Comparison of ENCODE assay signal across 1 cellular context in the genomic region with DNA sequence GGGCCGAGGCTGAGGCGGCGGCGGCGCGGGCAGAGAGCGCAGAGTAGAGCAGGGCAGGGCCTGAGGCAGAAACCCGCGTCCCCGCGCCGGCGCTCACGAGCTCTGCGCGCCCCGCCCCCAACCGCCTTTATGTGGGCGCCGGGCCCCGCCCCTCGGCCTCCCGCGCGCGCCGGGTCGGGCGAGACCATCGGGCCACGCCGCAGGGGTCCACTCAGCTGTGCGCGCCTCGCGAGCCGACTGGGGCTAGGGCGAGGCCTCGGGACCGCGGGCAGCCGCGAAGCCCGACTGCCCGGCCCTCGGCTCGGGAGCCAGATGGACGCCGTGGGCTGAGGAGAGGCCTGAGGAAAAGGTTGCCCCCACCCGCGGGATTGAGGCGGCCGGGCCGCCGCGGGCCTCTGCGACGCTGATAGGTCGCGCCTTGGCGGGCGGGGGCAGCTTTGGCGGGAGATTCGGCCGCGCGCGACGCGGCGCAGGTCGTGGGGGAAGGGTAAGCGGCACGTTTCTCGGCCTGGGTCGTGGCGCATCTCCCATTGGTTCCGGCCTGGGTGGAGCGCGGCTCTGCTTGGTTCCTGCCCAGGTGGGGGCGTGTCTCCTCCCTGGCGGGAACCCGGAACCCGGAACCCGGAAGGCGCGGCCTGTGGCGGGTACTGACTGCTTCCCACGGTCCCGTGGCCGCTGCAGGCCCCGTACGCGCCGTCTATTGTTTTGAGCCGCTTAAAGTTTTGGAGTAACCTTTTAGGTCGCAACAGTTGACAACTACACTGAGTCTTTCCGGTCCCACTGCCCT.
A peak's percentile ranks its signal among the peaks of the same experiment; 100 is the strongest.
TF ChIP-seq lines count a peak whose summit lies in the region.

A gene (minus strand): TSS at position 104 of the 787 bp plus-strand sequence. CDS start 131 bp downstream, outside the sequence.

TF ChIP-seq in K562, 482 proteins besides CTCF, POLR2A, EP300 and RAD21 (continued from another document and continues in another):
- TF ChIP-seq, protein P1, sequence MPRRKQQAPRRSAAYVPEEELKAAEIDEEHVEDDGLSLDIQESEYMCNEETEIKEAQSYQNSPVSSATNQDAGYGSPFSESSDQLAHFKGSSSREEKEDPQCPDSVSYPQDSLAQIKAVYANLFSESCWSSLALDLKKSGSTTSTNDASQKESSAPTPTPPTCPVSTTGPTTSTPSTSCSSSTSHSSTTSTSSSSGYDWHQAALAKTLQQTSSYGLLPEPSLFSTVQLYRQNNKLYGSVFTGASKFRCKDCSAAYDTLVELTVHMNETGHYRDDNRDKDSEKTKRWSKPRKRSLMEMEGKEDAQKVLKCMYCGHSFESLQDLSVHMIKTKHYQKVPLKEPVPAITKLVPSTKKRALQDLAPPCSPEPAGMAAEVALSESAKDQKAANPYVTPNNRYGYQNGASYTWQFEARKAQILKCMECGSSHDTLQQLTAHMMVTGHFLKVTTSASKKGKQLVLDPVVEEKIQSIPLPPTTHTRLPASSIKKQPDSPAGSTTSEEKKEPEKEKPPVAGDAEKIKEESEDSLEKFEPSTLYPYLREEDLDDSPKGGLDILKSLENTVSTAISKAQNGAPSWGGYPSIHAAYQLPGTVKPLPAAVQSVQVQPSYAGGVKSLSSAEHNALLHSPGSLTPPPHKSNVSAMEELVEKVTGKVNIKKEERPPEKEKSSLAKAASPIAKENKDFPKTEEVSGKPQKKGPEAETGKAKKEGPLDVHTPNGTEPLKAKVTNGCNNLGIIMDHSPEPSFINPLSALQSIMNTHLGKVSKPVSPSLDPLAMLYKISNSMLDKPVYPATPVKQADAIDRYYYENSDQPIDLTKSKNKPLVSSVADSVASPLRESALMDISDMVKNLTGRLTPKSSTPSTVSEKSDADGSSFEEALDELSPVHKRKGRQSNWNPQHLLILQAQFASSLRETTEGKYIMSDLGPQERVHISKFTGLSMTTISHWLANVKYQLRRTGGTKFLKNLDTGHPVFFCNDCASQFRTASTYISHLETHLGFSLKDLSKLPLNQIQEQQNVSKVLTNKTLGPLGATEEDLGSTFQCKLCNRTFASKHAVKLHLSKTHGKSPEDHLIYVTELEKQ (CRISPR knock-in tag; IDR thresholded peaks at IDR 0.05), result no peak
- TF ChIP-seq RFX7 (CRISPR knock-in tag; IDR thresholded peaks at IDR 0.05) (no peak), SMAD3 (CRISPR knock-in tag; conservative IDR thresholded peaks at IDR 0.05) (no peak), TBP (optimal IDR thresholded peaks at IDR 0.05; ENCODE audit: low read depth, low read length) (peak; percentile 97), RUNX1 (IDR thresholded peaks at IDR 0.05; ENCODE audit: low read depth) (no peak), ZNF146 (CRISPR knock-in tag; IDR thresholded peaks at IDR 0.05; ENCODE audit: unreplicated experiment) (no peak), TAF1 (IDR thresholded peaks at IDR 0.05; ENCODE audit: control insufficient read depth, extremely low read depth, insufficient read depth, low read length, severe bottlenecking) (peak; percentile 89), FOXJ2 (tag; IDR thresholded peaks at IDR 0.05) (no peak), ZNF24 (IDR thresholded peaks at IDR 0.05) (peak; percentile 49; the same call in 1 of the 2 replicates), ZBTB1 (CRISPR knock-in tag; IDR thresholded peaks at IDR 0.05; ENCODE audit: borderline replicate concordance, low read depth) (peak; percentile 95; the same call in 1 of the 2 replicates), ILK (tag; IDR thresholded peaks at IDR 0.05; ENCODE audit: borderline replicate concordance, low read depth) (no peak), SAFB (IDR thresholded peaks at IDR 0.05; ENCODE audit: borderline replicate concordance, low read depth, low read length) (peak; percentile 92), POLR2H (tag; IDR thresholded peaks at IDR 0.05; ENCODE audit: low read depth) (peak; percentile 89), ZNF75A (CRISPR knock-in tag; IDR thresholded peaks at IDR 0.05) (no peak), GTF2F1 (IDR thresholded peaks at IDR 0.05; ENCODE audit: low read depth, low read length) (peak; percentile 22; the same call in 1 of the 2 replicates), GTF2E2 (tag; IDR thresholded peaks at IDR 0.05) (peak; percentile 80), RHOXF2B (CRISPR knock-in tag; conservative IDR thresholded peaks at IDR 0.05) (no peak), RAD51 (IDR thresholded peaks at IDR 0.05; ENCODE audit: borderline replicate concordance, low read depth) (no peak), SMAD1 (IDR thresholded peaks at IDR 0.05; ENCODE audit: low read depth, low read length, partially characterized antibody) (peak; percentile 36), PRPF4 (IDR thresholded peaks at IDR 0.05; ENCODE audit: insufficient read depth, low read depth, low read length, poor library complexity, severe bottlenecking) (peak; percentile 16), ZNF431 (CRISPR knock-in tag; IDR thresholded peaks at IDR 0.05) (no peak), FUS (optimal IDR thresholded peaks at IDR 0.05; ENCODE audit: low read depth, low read length) (peak; percentile 74), KDM2B (CRISPR knock-in tag; IDR thresholded peaks at IDR 0.05) (no peak), HEY1 (CRISPR knock-in tag; IDR thresholded peaks at IDR 0.05; ENCODE audit: borderline replicate concordance) (no peak), HNRNPL (IDR thresholded peaks at IDR 0.05; ENCODE audit: low read depth, low read length) (peak; percentile 81), EP400 (IDR thresholded peaks at IDR 0.05) (peak; percentile 98), SAP30 (IDR thresholded peaks at IDR 0.05; ENCODE audit: borderline replicate concordance, insufficient read depth, low read depth, low read length, poor library complexity, severe bottlenecking) (peak; percentile 96), DMBX1 (CRISPR knock-in tag; IDR thresholded peaks at IDR 0.05; ENCODE audit: borderline replicate concordance) (0 out of 2 replicates have a peak, but pooled peaks have one; percentile 50), E2F3 (CRISPR knock-in tag; IDR thresholded peaks at IDR 0.05) (peak; percentile 99), NCOA6 (IDR thresholded peaks at IDR 0.05) (peak; percentile 94), ARID2 (IDR thresholded peaks at IDR 0.05) (no peak)
- TF ChIP-seq, protein P2, sequence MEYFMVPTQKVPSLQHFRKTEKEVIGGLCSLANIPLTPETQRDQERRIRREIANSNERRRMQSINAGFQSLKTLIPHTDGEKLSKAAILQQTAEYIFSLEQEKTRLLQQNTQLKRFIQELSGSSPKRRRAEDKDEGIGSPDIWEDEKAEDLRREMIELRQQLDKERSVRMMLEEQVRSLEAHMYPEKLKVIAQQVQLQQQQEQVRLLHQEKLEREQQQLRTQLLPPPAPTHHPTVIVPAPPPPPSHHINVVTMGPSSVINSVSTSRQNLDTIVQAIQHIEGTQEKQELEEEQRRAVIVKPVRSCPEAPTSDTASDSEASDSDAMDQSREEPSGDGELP (CRISPR knock-in tag; IDR thresholded peaks at IDR 0.05; ENCODE audit: borderline replicate concordance), result peak; percentile 92
- TF ChIP-seq, protein P3, sequence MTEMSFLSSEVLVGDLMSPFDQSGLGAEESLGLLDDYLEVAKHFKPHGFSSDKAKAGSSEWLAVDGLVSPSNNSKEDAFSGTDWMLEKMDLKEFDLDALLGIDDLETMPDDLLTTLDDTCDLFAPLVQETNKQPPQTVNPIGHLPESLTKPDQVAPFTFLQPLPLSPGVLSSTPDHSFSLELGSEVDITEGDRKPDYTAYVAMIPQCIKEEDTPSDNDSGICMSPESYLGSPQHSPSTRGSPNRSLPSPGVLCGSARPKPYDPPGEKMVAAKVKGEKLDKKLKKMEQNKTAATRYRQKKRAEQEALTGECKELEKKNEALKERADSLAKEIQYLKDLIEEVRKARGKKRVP (CRISPR knock-in tag; IDR thresholded peaks at IDR 0.05), result no peak
- TF ChIP-seq, protein P4, sequence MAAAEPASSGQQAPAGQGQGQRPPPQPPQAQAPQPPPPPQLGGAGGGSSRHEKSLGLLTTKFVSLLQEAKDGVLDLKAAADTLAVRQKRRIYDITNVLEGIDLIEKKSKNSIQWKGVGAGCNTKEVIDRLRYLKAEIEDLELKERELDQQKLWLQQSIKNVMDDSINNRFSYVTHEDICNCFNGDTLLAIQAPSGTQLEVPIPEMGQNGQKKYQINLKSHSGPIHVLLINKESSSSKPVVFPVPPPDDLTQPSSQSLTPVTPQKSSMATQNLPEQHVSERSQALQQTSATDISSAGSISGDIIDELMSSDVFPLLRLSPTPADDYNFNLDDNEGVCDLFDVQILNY (CRISPR knock-in tag; IDR thresholded peaks at IDR 0.05), result peak; percentile 96; the same call in 1 of the 2 replicates
- TF ChIP-seq, protein P5, sequence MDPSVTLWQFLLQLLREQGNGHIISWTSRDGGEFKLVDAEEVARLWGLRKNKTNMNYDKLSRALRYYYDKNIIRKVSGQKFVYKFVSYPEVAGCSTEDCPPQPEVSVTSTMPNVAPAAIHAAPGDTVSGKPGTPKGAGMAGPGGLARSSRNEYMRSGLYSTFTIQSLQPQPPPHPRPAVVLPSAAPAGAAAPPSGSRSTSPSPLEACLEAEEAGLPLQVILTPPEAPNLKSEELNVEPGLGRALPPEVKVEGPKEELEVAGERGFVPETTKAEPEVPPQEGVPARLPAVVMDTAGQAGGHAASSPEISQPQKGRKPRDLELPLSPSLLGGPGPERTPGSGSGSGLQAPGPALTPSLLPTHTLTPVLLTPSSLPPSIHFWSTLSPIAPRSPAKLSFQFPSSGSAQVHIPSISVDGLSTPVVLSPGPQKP (CRISPR knock-in tag; IDR thresholded peaks at IDR 0.05), result no peak
- TF ChIP-seq, protein P6, sequence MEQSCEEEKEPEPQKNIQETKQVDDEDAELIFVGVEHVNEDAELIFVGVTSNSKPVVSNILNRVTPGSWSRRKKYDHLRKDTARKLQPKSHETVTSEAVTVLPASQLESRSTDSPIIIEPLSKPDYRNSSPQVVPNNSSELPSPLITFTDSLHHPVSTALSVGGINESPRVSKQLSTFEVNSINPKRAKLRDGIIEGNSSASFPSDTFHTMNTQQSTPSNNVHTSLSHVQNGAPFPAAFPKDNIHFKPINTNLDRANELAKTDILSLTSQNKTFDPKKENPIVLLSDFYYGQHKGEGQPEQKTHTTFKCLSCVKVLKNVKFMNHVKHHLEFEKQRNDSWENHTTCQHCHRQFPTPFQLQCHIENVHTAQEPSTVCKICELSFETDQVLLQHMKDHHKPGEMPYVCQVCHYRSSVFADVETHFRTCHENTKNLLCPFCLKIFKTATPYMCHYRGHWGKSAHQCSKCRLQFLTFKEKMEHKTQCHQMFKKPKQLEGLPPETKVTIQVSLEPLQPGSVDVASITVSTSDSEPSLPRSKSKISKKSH (CRISPR knock-in tag; IDR thresholded peaks at IDR 0.05), result no peak
- TF ChIP-seq, protein P7, sequence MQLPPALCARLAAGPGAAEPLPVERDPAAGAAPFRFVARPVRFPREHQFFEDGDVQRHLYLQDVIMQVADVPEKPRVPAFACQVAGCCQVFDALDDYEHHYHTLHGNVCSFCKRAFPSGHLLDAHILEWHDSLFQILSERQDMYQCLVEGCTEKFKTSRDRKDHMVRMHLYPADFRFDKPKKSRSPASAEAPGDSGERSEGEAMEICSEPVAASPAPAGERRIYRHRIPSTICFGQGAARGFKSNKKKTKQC (CRISPR knock-in tag; IDR thresholded peaks at IDR 0.05), result peak; percentile 95
- TF ChIP-seq, protein P8, sequence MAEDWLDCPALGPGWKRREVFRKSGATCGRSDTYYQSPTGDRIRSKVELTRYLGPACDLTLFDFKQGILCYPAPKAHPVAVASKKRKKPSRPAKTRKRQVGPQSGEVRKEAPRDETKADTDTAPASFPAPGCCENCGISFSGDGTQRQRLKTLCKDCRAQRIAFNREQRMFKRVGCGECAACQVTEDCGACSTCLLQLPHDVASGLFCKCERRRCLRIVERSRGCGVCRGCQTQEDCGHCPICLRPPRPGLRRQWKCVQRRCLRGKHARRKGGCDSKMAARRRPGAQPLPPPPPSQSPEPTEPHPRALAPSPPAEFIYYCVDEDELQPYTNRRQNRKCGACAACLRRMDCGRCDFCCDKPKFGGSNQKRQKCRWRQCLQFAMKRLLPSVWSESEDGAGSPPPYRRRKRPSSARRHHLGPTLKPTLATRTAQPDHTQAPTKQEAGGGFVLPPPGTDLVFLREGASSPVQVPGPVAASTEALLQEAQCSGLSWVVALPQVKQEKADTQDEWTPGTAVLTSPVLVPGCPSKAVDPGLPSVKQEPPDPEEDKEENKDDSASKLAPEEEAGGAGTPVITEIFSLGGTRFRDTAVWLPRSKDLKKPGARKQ (CRISPR knock-in tag; IDR thresholded peaks at IDR 0.05), result no peak
- TF ChIP-seq, protein P9, sequence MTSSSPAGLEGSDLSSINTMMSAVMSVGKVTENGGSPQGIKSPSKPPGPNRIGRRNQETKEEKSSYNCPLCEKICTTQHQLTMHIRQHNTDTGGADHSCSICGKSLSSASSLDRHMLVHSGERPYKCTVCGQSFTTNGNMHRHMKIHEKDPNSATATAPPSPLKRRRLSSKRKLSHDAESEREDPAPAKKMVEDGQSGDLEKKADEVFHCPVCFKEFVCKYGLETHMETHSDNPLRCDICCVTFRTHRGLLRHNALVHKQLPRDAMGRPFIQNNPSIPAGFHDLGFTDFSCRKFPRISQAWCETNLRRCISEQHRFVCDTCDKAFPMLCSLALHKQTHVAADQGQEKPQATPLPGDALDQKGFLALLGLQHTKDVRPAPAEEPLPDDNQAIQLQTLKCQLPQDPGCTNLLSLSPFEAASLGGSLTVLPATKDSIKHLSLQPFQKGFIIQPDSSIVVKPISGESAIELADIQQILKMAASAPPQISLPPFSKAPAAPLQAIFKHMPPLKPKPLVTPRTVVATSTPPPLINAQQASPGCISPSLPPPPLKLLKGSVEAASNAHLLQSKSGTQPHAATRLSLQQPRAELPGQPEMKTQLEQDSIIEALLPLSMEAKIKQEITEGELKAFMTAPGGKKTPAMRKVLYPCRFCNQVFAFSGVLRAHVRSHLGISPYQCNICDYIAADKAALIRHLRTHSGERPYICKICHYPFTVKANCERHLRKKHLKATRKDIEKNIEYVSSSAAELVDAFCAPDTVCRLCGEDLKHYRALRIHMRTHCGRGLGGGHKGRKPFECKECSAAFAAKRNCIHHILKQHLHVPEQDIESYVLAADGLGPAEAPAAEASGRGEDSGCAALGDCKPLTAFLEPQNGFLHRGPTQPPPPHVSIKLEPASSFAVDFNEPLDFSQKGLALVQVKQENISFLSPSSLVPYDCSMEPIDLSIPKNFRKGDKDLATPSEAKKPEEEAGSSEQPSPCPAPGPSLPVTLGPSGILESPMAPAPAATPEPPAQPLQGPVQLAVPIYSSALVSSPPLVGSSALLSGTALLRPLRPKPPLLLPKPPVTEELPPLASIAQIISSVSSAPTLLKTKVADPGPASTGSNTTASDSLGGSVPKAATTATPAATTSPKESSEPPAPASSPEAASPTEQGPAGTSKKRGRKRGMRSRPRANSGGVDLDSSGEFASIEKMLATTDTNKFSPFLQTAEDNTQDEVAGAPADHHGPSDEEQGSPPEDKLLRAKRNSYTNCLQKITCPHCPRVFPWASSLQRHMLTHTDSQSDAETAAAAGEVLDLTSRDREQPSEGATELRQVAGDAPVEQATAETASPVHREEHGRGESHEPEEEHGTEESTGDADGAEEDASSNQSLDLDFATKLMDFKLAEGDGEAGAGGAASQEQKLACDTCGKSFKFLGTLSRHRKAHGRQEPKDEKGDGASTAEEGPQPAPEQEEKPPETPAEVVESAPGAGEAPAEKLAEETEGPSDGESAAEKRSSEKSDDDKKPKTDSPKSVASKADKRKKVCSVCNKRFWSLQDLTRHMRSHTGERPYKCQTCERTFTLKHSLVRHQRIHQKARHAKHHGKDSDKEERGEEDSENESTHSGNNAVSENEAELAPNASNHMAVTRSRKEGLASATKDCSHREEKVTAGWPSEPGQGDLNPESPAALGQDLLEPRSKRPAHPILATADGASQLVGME (CRISPR knock-in tag; IDR thresholded peaks at IDR 0.05), result no peak
- TF ChIP-seq, protein P10, sequence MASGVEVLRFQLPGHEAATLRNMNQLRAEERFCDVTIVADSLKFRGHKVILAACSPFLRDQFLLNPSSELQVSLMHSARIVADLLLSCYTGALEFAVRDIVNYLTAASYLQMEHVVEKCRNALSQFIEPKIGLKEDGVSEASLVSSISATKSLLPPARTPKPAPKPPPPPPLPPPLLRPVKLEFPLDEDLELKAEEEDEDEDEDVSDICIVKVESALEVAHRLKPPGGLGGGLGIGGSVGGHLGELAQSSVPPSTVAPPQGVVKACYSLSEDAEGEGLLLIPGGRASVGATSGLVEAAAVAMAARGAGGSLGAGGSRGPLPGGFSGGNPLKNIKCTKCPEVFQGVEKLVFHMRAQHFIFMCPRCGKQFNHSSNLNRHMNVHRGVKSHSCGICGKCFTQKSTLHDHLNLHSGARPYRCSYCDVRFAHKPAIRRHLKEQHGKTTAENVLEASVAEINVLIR (CRISPR knock-in tag; IDR thresholded peaks at IDR 0.05), result peak; percentile 54
